16 cellular contexts compared by ENCODE assay signal in the genomic region with DNA sequence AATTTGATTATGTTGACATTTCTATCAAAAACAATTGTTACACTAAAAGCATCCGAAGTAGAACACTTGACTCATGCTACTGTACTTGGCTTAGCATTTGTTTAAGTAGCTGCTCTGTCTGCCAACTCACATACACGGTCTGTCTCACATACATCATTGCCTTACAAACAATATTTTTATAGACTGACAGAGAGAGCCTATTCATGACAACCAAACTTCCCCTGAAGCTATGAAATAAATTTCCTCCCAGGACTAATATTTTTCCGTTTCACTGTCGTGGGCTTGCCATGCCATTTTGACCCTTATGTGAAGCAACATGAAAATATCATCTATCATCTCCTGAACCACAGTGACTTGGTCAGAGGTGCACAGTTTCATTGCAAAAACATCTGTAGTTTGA.
DNase-seq lines count a peak whose midpoint lies in the region; ATAC-seq lines count a peak whose summit lies in the region.
"Had no signal": no experiment of that assay in that cellular context is flagged by ENCODE, and none has a peak within 500 bp of the region (broad histone marks: within the 10 kb centered on the region; RNA-seq: fewer than 3 reads in every experiment).

No MANE protein-coding gene starts in this region.

- ATAC-seq in esophagus mucosa, result no peak
- no peak for ATAC-seq in HG03571 (IDR thresholded peaks at IDR 0.05; ENCODE audit: unreplicated experiment)
- no peak for ATAC-seq in GM19351 (IDR thresholded peaks at IDR 0.05; ENCODE audit: unreplicated experiment)
- ATAC-seq: natural killer cell had no signal

- DNase-seq in Caki2 (ENCODE audit: low read depth), result peak; percentile 30
- DNase-seq in NCI-H69 (lab: John Stamatoyannopoulos, UW), result peak; percentile 52
- peak; percentile 24 for DNase-seq in dedifferentiated amniotic fluid mesenchymal stem cell (ENCODE audit: extremely low spot score)
- peak; percentile 71 for DNase-seq in foreskin melanocyte
- DNase-seq in NCI-H510A treated with DMSO at 0.1 percent for 48 hours (lab: John Stamatoyannopoulos, UW), result no peak
- DNase-seq: activated CD4-positive, CD25-positive, alpha-beta regulatory T cell treated with anti-CD3 and anti-CD28 coated beads, Interleukin-2, amount 50 U/mL, for 72 hours; activated effector memory CD4-positive, alpha-beta T cell treated with Interleukin-2 at 50 U/mL for 16 hours; adrenal gland; GOT3; natural killer cell; NCI-H2081 treated with DMSO at 0.1 percent for 48 hours; NCI-H526; spleen had no signal

- in situ Hi-C loops in Caki2 (cut with HindIII; ENCODE audit: low pct_unique_long_range_greater_than_20kb, low sequenced_read_pairs), result no loop called here
